20 cellular contexts compared by ENCODE assay signal in the genomic region with DNA sequence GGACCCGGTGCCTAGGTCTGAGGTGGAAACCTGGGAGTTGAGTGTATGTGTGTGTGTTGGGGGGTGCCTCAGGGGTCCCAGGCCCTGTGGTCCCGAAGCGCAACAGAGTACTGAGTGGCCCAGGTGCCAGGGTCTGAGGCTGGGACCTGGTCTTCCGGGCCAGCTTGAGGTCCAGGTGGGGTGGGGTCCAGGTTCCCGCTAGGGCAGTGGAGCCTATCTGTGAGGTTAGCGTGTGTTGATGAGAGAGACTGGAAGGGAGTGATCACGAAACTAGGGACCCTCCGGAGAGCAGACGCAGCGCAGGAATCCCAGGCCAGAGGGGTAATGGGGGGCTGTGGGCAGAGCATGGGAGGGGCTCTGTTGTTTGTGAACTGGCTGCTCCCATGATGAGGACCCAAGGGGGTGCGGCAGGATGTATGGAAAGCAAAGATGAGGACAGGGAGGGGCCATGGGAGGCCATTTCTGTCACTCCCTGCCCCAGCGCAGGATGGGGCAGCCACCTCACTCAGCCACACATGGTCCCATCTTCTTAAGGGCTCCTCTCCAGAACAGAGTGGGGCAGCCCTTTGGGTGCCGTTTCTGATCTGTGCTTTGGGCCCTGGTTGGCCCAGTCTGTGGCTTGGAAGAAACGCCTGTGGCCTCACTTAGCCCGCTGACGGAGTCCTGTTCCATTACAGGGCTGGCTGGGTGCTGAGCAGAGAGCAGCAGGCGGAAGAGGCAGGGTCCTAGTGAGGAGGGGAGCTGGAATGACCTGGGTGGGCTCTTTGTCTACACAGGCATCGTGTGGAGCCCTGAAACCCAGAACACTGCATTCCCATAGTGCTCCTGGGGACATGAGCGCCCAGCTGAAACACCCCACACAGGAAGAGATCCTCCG. TPM values are rescaled to one million over a fixed set of nuclear protein-coding genes. Genes with fewer than 3 reads are reported as not detected.
DNase-seq lines count a peak whose midpoint lies in the region; ATAC-seq and TF ChIP-seq lines count a peak whose summit lies in the region.
"Had no signal": no experiment of that assay in that cellular context is flagged by ENCODE, and none has a peak within 500 bp of the region (broad histone marks: within the 10 kb centered on the region; RNA-seq: fewer than 3 reads in every experiment).

No MANE protein-coding gene starts in this region.

- no peaks in the 10 kb centered on the region for H3K27me3 ChIP-seq in ovary

- intact Hi-C loops in left ventricle myocardium superior (cut with micrococcal nuclease) (no loop called here), ovary (cut with DNase I) (no loop called here)

- no peaks in the 10 kb centered on the region for H3K36me3 ChIP-seq in ovary
- H3K36me3 ChIP-seq in urinary bladder (ENCODE audit: insufficient read depth) = no peaks in the 10 kb centered on the region

- DNase-seq in left ventricle myocardium superior (peak; percentile 28), ovary (no peak), GM19240 (ENCODE audit: insufficient read length, low spot score) (no peak)
- DNase-seq in activated CD8-positive, alpha-beta memory T cell treated with anti-CD3 and anti-CD28 coated beads, Interleukin-2, amount 10 ng/mL, durations not matched to agents 7 days and 5 days = no peak
- DNase-seq: activated CD4-positive, alpha-beta T cell treated with anti-CD3 and anti-CD28 coated beads, Interleukin-2, amount 10 ng/mL, durations not matched to agents 7 days and 5 days; CD8-positive, alpha-beta T cell; GDM1; hippocampal formation; midbrain; MV-4-11; NCI-H446 treated with DMSO at 0.1 percent for 48 hours had no signal

- H3K4me3 ChIP-seq in ovary = peak overlapping the region; percentile 44
- H3K4me3 ChIP-seq in urinary bladder (ENCODE audit: low read depth, low read length) = peak overlapping the region; percentile 27

- peaks cover 20% of the 10 kb centered on the region for H3K27me3 Mint-ChIP-seq in brain
- peaks cover 44% of the 10 kb centered on the region for H3K27me3 Mint-ChIP-seq in activated CD8-positive, alpha-beta memory T cell treated with anti-CD3 and anti-CD28 coated beads, Interleukin-2, amount 10 ng/mL, durations not matched to agents 7 days and 5 days

- H3K9me3 ChIP-seq in ovary = no peaks in the 10 kb centered on the region

- peak overlapping the region in 2 of 5 experiments; percentile 18 to 21 for H3K27ac Mint-ChIP-seq in brain
- no peak overlapping the region for H3K27ac Mint-ChIP-seq in activated CD8-positive, alpha-beta memory T cell treated with anti-CD3 and anti-CD28 coated beads, Interleukin-2, amount 10 ng/mL, durations not matched to agents 7 days and 5 days
- H3K27ac Mint-ChIP-seq: activated CD4-positive, alpha-beta T cell treated with anti-CD3 and anti-CD28 coated beads, Interleukin-2, amount 10 ng/mL, durations not matched to agents 7 days and 5 days; activated T-helper 17 cell treated with anti-CD3 and anti-CD28 coated beads, Interleukin-2, amount 50 U/mL, for 72 hours; CD8-positive, alpha-beta T cell; stimulated activated naive CD8-positive, alpha-beta T cell treated with anti-CD3 and anti-CD28 coated beads, Interleukin-15, Interleukin-2, amounts not matched to agents 100 ng/mL and 50 ng/mL, for 24 hours had no signal

- TF ChIP-seq EP300 in ovary (IDR thresholded peaks at IDR 0.05) = no peak

- TF ChIP-seq POLR2A in ovary (IDR thresholded peaks at IDR 0.05) = no peak

- WGBS in ovary, 3 donors = 53 to 58% (median 55%) methylated on average over 20 of the region's 20 CpGs
- 75% methylated on average over 20 of the region's 20 CpGs for WGBS in urinary bladder

- H3K36me3 Mint-ChIP-seq in brain = no peaks in the 10 kb centered on the region
- H3K36me3 Mint-ChIP-seq in activated CD8-positive, alpha-beta memory T cell treated with anti-CD3 and anti-CD28 coated beads, Interleukin-2, amount 10 ng/mL, durations not matched to agents 7 days and 5 days = no peaks in the 10 kb centered on the region
- H3K36me3 Mint-ChIP-seq: CD8-positive, alpha-beta T cell had no signal

- peak; percentile 15 for ATAC-seq in left ventricle myocardium superior
- ATAC-seq in GM19395 (IDR thresholded peaks at IDR 0.05; ENCODE audit: unreplicated experiment) = no peak
- ATAC-seq in activated CD8-positive, alpha-beta memory T cell treated with anti-CD3 and anti-CD28 coated beads, Interleukin-2, amount 10 ng/mL, durations not matched to agents 7 days and 5 days = no peak
- ATAC-seq: activated T-helper 17 cell treated with anti-CD3 and anti-CD28 coated beads, Interleukin-2, amount 50 U/mL, for 72 hours; CD8-positive, alpha-beta T cell had no signal

- H3K4me3 Mint-ChIP-seq in brain = peak overlapping the region in 3 of 5 experiments; percentile 59 to 73 (median 71)
- no peak overlapping the region for H3K4me3 Mint-ChIP-seq in activated CD8-positive, alpha-beta memory T cell treated with anti-CD3 and anti-CD28 coated beads, Interleukin-2, amount 10 ng/mL, durations not matched to agents 7 days and 5 days
- H3K4me3 Mint-ChIP-seq: activated CD4-positive, alpha-beta T cell treated with anti-CD3 and anti-CD28 coated beads, Interleukin-2, amount 10 ng/mL, durations not matched to agents 7 days and 5 days; activated T-helper 17 cell treated with anti-CD3 and anti-CD28 coated beads, Interleukin-2, amount 50 U/mL, for 72 hours; CD8-positive, alpha-beta T cell; stimulated activated naive CD8-positive, alpha-beta T cell treated with anti-CD3 and anti-CD28 coated beads, Interleukin-15, Interleukin-2, amounts not matched to agents 100 ng/mL and 50 ng/mL, for 24 hours had no signal

- H3K4me1 Mint-ChIP-seq in brain = peaks cover 24% of the 10 kb centered on the region
- H3K4me1 Mint-ChIP-seq in activated CD8-positive, alpha-beta memory T cell treated with anti-CD3 and anti-CD28 coated beads, Interleukin-2, amount 10 ng/mL, durations not matched to agents 7 days and 5 days = peaks cover 3% of the 10 kb centered on the region
- H3K4me1 Mint-ChIP-seq: activated CD4-positive, alpha-beta T cell treated with anti-CD3 and anti-CD28 coated beads, Interleukin-2, amount 10 ng/mL, durations not matched to agents 7 days and 5 days; activated T-helper 17 cell treated with anti-CD3 and anti-CD28 coated beads, Interleukin-2, amount 50 U/mL, for 72 hours had no signal

- no peak for TF ChIP-seq CTCF in brain (conservative IDR thresholded peaks at IDR 0.05)
- TF ChIP-seq CTCF in ovary (IDR thresholded peaks at IDR 0.05) = no peak

- H3K9me3 Mint-ChIP-seq in brain = peaks cover 0 to 6% (median 0%) of the 10 kb centered on the region in 5 experiments
- H3K9me3 Mint-ChIP-seq in activated CD8-positive, alpha-beta memory T cell treated with anti-CD3 and anti-CD28 coated beads, Interleukin-2, amount 10 ng/mL, durations not matched to agents 7 days and 5 days (ENCODE audit: low read depth) = no peaks in the 10 kb centered on the region
- H3K9me3 Mint-ChIP-seq: activated CD4-positive, alpha-beta T cell treated with anti-CD3 and anti-CD28 coated beads, Interleukin-2, amount 10 ng/mL, durations not matched to agents 7 days and 5 days; activated T-helper 17 cell treated with anti-CD3 and anti-CD28 coated beads, Interleukin-2, amount 50 U/mL, for 72 hours; CD8-positive, alpha-beta T cell; stimulated activated naive CD8-positive, alpha-beta T cell treated with anti-CD3 and anti-CD28 coated beads, Interleukin-15, Interleukin-2, amounts not matched to agents 100 ng/mL and 50 ng/mL, for 24 hours had no signal

- CTCF ChIA-PET in activated CD8-positive, alpha-beta memory T cell treated with anti-CD3 and anti-CD28 coated beads, Interleukin-2, amount 10 ng/mL, durations not matched to agents 7 days and 5 days (lab: Charles Lee) = interaction anchor here (0.7 kb wide), 1 partner anchor 23 kb away, joined by 3 read pairs; no protein-coding TSS in a partner anchor

- H3K27ac ChIP-seq in ovary (peak overlapping the region; percentile 23 to 41), urinary bladder (ENCODE audit: low read depth) (no peak overlapping the region)
- H3K27ac ChIP-seq: epithelial cell of prostate had no signal

- H3K4me1 ChIP-seq in ovary (ENCODE audit: insufficient read depth) (peaks cover 2% of the 10 kb centered on the region), urinary bladder (ENCODE audit: insufficient read depth) (no peaks in the 10 kb centered on the region)

RNA-seq across cellular contexts. Expression of a gene that starts 0.9 kb away (rescaled TPM):
- polyA plus RNA-seq in brain (ENCODE audit: insufficient read depth, low read depth, low replicate concordance) (2.7 TPM), ovary (10 to 100 TPM in 1 of 2 donors, 1 to 10 TPM in 1; 4.6 to 14.3 TPM), urinary bladder (11.8 TPM)
- total RNA-seq in left ventricle myocardium superior (16.2 TPM), ovary (10 to 100 TPM in 3 of 7 donors, 1 to 10 TPM in 4; 5.9 to 22.8 (median 7.4) TPM), urinary bladder (10.7 TPM)
- not detected for total RNA-seq in activated CD8-positive, alpha-beta memory T cell treated with anti-CD3 and anti-CD28 coated beads, Interleukin-2, amount 10 ng/mL, durations not matched to agents 7 days and 5 days
- total RNA-seq: activated CD4-positive, alpha-beta T cell treated with anti-CD3 and anti-CD28 coated beads, Interleukin-2, amount 10 ng/mL, durations not matched to agents 7 days and 5 days; activated T-helper 17 cell treated with anti-CD3 and anti-CD28 coated beads, Interleukin-2, amount 50 U/mL, for 72 hours; CD8-positive, alpha-beta T cell; RPMI7951; T-helper 2 cell treated with Interferon-gamma antibody and Interleukin-4, amounts not matched to agents 100 ng/mL and 5 ng/mL, for 36 hours had no signal

RNA-seq across cellular contexts. Expression of a gene that starts 21.0 kb away (rescaled TPM):
- polyA plus RNA-seq in brain (ENCODE audit: insufficient read depth, low read depth, low replicate concordance) (0.97 TPM), ovary (10 to 100 TPM in 1 of 2 donors, 1 to 10 TPM in 1; 3.3 to 11.5 TPM), urinary bladder (7.6 TPM)
- total RNA-seq in left ventricle myocardium superior (7.1 TPM), ovary (1 to 10 TPM in 5 of 7 donors, under 1 TPM in 2; 0.48 to 9.1 (median 1.7) TPM), urinary bladder (3.2 TPM)
- not detected for total RNA-seq in activated CD8-positive, alpha-beta memory T cell treated with anti-CD3 and anti-CD28 coated beads, Interleukin-2, amount 10 ng/mL, durations not matched to agents 7 days and 5 days
- total RNA-seq: activated CD4-positive, alpha-beta T cell treated with anti-CD3 and anti-CD28 coated beads, Interleukin-2, amount 10 ng/mL, durations not matched to agents 7 days and 5 days; activated T-helper 17 cell treated with anti-CD3 and anti-CD28 coated beads, Interleukin-2, amount 50 U/mL, for 72 hours; pulmonary artery endothelial cell; RPMI7951; T-helper 2 cell treated with Interferon-gamma antibody and Interleukin-4, amounts not matched to agents 100 ng/mL and 5 ng/mL, for 36 hours had no signal

RNA-seq across cellular contexts. Expression of a gene that starts 34.2 kb away (rescaled TPM):
- polyA plus RNA-seq in brain (ENCODE audit: insufficient read depth, low read depth, low replicate concordance) (54.2 TPM), ovary (100 to 1,000 TPM in 1 of 2 donors, 10 to 100 TPM in 1; 11.5 to 103 TPM), urinary bladder (109 TPM)
- total RNA-seq in left ventricle myocardium superior (10.3 TPM), ovary (100 to 1,000 TPM in 1 of 7 donors, 10 to 100 TPM in 6; 24.6 to 124 (median 69.1) TPM), urinary bladder (10.0 TPM)
- total RNA-seq in activated CD8-positive, alpha-beta memory T cell treated with anti-CD3 and anti-CD28 coated beads, Interleukin-2, amount 10 ng/mL, durations not matched to agents 7 days and 5 days = 10 to 100 TPM; 32.5 to 37.0 TPM

RNA-seq across cellular contexts. Expression of a gene that starts 47.9 kb away (rescaled TPM):
- polyA plus RNA-seq in brain (ENCODE audit: insufficient read depth, low read depth, low replicate concordance) = 1.0 TPM
- total RNA-seq in left ventricle myocardium superior = not detected
- total RNA-seq in ovary = 10 to 100 TPM in 1 of 7 donors, 1 to 10 TPM in 2, under 1 TPM in 2, not detected in 2; 0.43 to 27.9 (median 1.4) TPM
- polyA plus RNA-seq in ovary = under 1 TPM in 1 of 2 donors, not detected in 1; 0.54 TPM
- total RNA-seq in urinary bladder = not detected
- polyA plus RNA-seq in urinary bladder = 0.16 TPM
- total RNA-seq in activated CD8-positive, alpha-beta memory T cell treated with anti-CD3 and anti-CD28 coated beads, Interleukin-2, amount 10 ng/mL, durations not matched to agents 7 days and 5 days = under 1 TPM in 1 of 2 experiments, not detected in 1; 0.18 TPM
- total RNA-seq: RPMI7951 had no signal

RNA-seq across cellular contexts. Expression of a gene that starts 51.5 kb away (rescaled TPM):
- 0.42 TPM for polyA plus RNA-seq in brain (ENCODE audit: insufficient read depth, low read depth, low replicate concordance)
- 12.2 TPM for total RNA-seq in left ventricle myocardium superior
- 10 to 100 TPM; 12.4 to 68.1 (median 26.1) TPM for total RNA-seq in ovary
- 10 to 100 TPM; 23.3 to 34.1 TPM for polyA plus RNA-seq in ovary
- 88.2 TPM for total RNA-seq in urinary bladder
- 111 TPM for polyA plus RNA-seq in urinary bladder
- total RNA-seq in activated CD8-positive, alpha-beta memory T cell treated with anti-CD3 and anti-CD28 coated beads, Interleukin-2, amount 10 ng/mL, durations not matched to agents 7 days and 5 days = not detected
- total RNA-seq: activated CD4-positive, alpha-beta T cell treated with anti-CD3 and anti-CD28 coated beads, Interleukin-2, amount 10 ng/mL, durations not matched to agents 7 days and 5 days; activated T-helper 17 cell treated with anti-CD3 and anti-CD28 coated beads, Interleukin-2, amount 50 U/mL, for 72 hours; CD8-positive, alpha-beta T cell; pulmonary artery endothelial cell; T-helper 2 cell treated with Interferon-gamma antibody and Interleukin-4, amounts not matched to agents 100 ng/mL and 5 ng/mL, for 36 hours had no signal

Comparison
In these comparisons a context has a peak if more than half of its experiments do, and no peak if none do; other contexts are left out.
1. RNA of a gene that starts 0.9 kb away (total RNA-seq): 16.2 TPM in left ventricle myocardium superior (single experiment), 10.7 TPM in urinary bladder (single experiment) and 5.9 to 22.8 TPM in ovary; not detected in activated CD8-positive, alpha-beta memory T cell treated with anti-CD3 and anti-CD28 coated beads, Interleukin-2, amount 10 ng/mL, durations not matched to agents 7 days and 5 days; every median in the first group is over 4 times any median in the second.